In the genomic region with DNA sequence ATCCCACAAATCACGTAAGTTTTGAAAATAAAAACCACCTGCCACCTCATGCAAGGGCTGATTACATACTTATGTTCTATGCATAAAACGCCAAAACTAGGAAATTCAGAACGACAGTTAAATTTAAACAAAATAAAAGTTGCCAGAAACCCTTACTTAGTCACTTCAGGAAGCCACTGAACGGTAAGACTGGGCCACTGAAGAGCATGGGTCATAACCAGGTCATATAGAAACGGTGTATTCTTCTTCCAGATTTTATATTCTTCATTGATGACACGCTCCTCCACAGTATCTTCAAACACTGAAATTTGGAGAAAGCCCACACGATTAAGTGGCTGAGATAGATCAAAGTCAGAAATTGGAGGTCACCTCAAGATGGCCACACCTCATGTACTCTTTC, we compare ENCODE assay signal across 8 cellular contexts. TPM values are rescaled to one million over a fixed set of nuclear protein-coding genes. Genes with fewer than 3 reads are reported as not detected.
DNase-seq lines count a peak whose midpoint lies in the region; ATAC-seq and TF ChIP-seq lines count a peak whose summit lies in the region.

No MANE protein-coding gene starts in this region.

- peaks cover 4% of the 10 kb centered on the region for H3K27me3 Mint-ChIP-seq in CD4-positive, CD25-positive, alpha-beta regulatory T cell
- no peaks in the 10 kb centered on the region for H3K27me3 Mint-ChIP-seq in effector memory CD8-positive, alpha-beta T cell

- H2BK5ac ChIP-seq in neuronal stem cell (ENCODE audit: low read length), result no peak overlapping the region

- no peaks in the 10 kb centered on the region for H3K9me3 ChIP-seq in CD4-positive, CD25-positive, alpha-beta regulatory T cell (ENCODE audit: control insufficient read depth in 2 of 2, low read length in 2 of 2)
- H3K9me3 ChIP-seq in MM.1S (replicated peaks; ENCODE audit: insufficient read depth, low read length), result no peaks in the 10 kb centered on the region
- H3K9me3 ChIP-seq in neuronal stem cell (replicated peaks in 1 of 2; ENCODE audit: control insufficient read depth in 2 of 2, insufficient read depth in 1 of 2, low read depth in 1 of 2, low read length in 2 of 2), result no peaks in the 10 kb centered on the region

- H3K79me2 ChIP-seq in MM.1S (ENCODE audit: low read length), result peaks cover 54% of the 10 kb centered on the region

- H3K18ac ChIP-seq in neuronal stem cell (ENCODE audit: low read length), result no peak overlapping the region

- ATAC-seq in CD4-positive, CD25-positive, alpha-beta regulatory T cell (ENCODE audit: low read depth in 2 of 2), result no peak
- no peak for ATAC-seq in effector memory CD8-positive, alpha-beta T cell (replicated peaks)

- no peak overlapping the region for H4K8ac ChIP-seq in neuronal stem cell (ENCODE audit: low read depth, low read length)

- no peaks in the 10 kb centered on the region for H3K79me1 ChIP-seq in neuronal stem cell (ENCODE audit: low read depth, low read length)

- no peak overlapping the region for H3K23ac ChIP-seq in neuronal stem cell (ENCODE audit: low read depth, low read length, poor library complexity)

- H3K27me3 ChIP-seq in CD4-positive, CD25-positive, alpha-beta regulatory T cell (ENCODE audit: control insufficient read depth, insufficient read depth, low read length), result no peaks in the 10 kb centered on the region
- H3K27me3 ChIP-seq in MM.1S (replicated peaks; ENCODE audit: insufficient read depth, low read length) (no peaks in the 10 kb centered on the region), neuronal stem cell (ENCODE audit: control insufficient read depth in 3 of 3, insufficient read depth in 3 of 3, low read depth in 1 of 3, low read length in 3 of 3) (peaks cover 0 to 31% (median 0%) of the 10 kb centered on the region in 3 experiments)

- no peaks in the 10 kb centered on the region for H3K36me3 ChIP-seq in CD4-positive, CD25-positive, alpha-beta regulatory T cell (ENCODE audit: control insufficient read depth, insufficient read depth, low read length)
- H3K36me3 ChIP-seq in MM.1S (replicated peaks; ENCODE audit: insufficient read depth, low read length), result no peaks in the 10 kb centered on the region
- H3K36me3 ChIP-seq in neuronal stem cell (replicated peaks in 1 of 2; ENCODE audit: control insufficient read depth in 2 of 2, insufficient read depth in 2 of 2, low read length in 2 of 2), result peaks cover 3 to 46% of the 10 kb centered on the region in 2 donors

- peaks cover 4% of the 10 kb centered on the region for H3K36me3 Mint-ChIP-seq in CD4-positive, CD25-positive, alpha-beta regulatory T cell
- peaks cover 13% of the 10 kb centered on the region for H3K36me3 Mint-ChIP-seq in effector memory CD8-positive, alpha-beta T cell (ENCODE audit: insufficient read depth)

- DNase-seq in CD4-positive, CD25-positive, alpha-beta regulatory T cell, result peak in 1 of 3 donors; percentile 24
- DNase-seq in MM.1S, result no peak
- DNase-seq in effector memory CD8-positive, alpha-beta T cell, result no peak
- DNase-seq in neuronal stem cell (ENCODE audit: low spot score), result no peak
- no peak for DNase-seq in NCI-H446 (lab: John Stamatoyannopoulos, UW)
- DNase-seq in LoVo (ENCODE audit: low spot score), result no peak
- no peak for DNase-seq in glomerular visceral epithelial cell (ENCODE audit: extremely low spot score)
- DNase-seq in NCI-H524 treated with DMSO at 0.1 percent for 48 hours (lab: John Stamatoyannopoulos, UW), result no peak

- WGBS in neuronal stem cell (ENCODE audit: extremely low coverage in 2 of 2, insufficient read length in 2 of 2, insufficient replicate concordance in 1 of 2), 2 donors, result no CpG with 5 or more reads among the region's 7 CpGs

- H3K9me2 ChIP-seq in MM.1S (replicated peaks; ENCODE audit: insufficient read depth, low read length), result no peaks in the 10 kb centered on the region

- H3K4ac ChIP-seq in neuronal stem cell (ENCODE audit: low read length), result no peak overlapping the region

- H3K9ac ChIP-seq in MM.1S (ENCODE audit: low read length) (peak overlapping the region; percentile 75), neuronal stem cell (ENCODE audit: low read depth, low read length, poor library complexity) (no peak overlapping the region)

- no peaks in the 10 kb centered on the region for H3K9me3 Mint-ChIP-seq in CD4-positive, CD25-positive, alpha-beta regulatory T cell
- H3K9me3 Mint-ChIP-seq in effector memory CD8-positive, alpha-beta T cell, result no peaks in the 10 kb centered on the region

- peak overlapping the region; percentile 92 for H3K4me3 ChIP-seq in CD4-positive, CD25-positive, alpha-beta regulatory T cell (ENCODE audit: low read depth, low read length)
- peak overlapping the region; percentile 70 for H3K4me3 ChIP-seq in MM.1S (ENCODE audit: low read length)
- H3K4me3 ChIP-seq in neuronal stem cell (ENCODE audit: low read length in 2 of 2), result peak overlapping the region; percentile 97

- H2BK12ac ChIP-seq in neuronal stem cell (ENCODE audit: low read length), result no peak overlapping the region

- H2BK15ac ChIP-seq in neuronal stem cell (ENCODE audit: low read length), result no peak overlapping the region

- H3K4me1 Mint-ChIP-seq in CD4-positive, CD25-positive, alpha-beta regulatory T cell, result peaks cover 14 to 52% (median 22%) of the 10 kb centered on the region in 4 donors
- peaks cover 13 to 22% of the 10 kb centered on the region in 2 donors for H3K4me1 Mint-ChIP-seq in effector memory CD8-positive, alpha-beta T cell (ENCODE audit: low read depth in 2 of 2)

- TF ChIP-seq CTCF in MM.1S (IDR thresholded peaks at IDR 0.05; ENCODE audit: low read length), result no peak

- H4K20me1 ChIP-seq in MM.1S (ENCODE audit: insufficient read depth, low read length), result peaks cover 17% of the 10 kb centered on the region

- H3K27ac Mint-ChIP-seq in CD4-positive, CD25-positive, alpha-beta regulatory T cell, result peak overlapping the region; percentile 91 to 96 (median 92)
- H3K27ac Mint-ChIP-seq in effector memory CD8-positive, alpha-beta T cell, result peak overlapping the region; percentile 62 to 87

- no peak overlapping the region for H2BK120ac ChIP-seq in neuronal stem cell (ENCODE audit: low read depth, low read length)

- no peak overlapping the region for H3K14ac ChIP-seq in neuronal stem cell (ENCODE audit: low read length)

- no peak overlapping the region for H4K91ac ChIP-seq in neuronal stem cell (ENCODE audit: low read depth, low read length, poor library complexity)

- no peak overlapping the region for H2AK5ac ChIP-seq in neuronal stem cell (ENCODE audit: low read depth, low read length)

- H2AFZ ChIP-seq in MM.1S (ENCODE audit: low read length), result no peak overlapping the region
- H2AFZ ChIP-seq in neuronal stem cell (ENCODE audit: low read length), result no peak overlapping the region

- H3K4me2 ChIP-seq in MM.1S (ENCODE audit: low read depth, low read length) (peak overlapping the region; percentile 75), neuronal stem cell (ENCODE audit: insufficient read depth, low read length, poor library complexity, severe bottlenecking) (peak overlapping the region; percentile 62)

- H3K27ac ChIP-seq in CD4-positive, CD25-positive, alpha-beta regulatory T cell (ENCODE audit: insufficient read depth, low read length, poor library complexity, severe bottlenecking), result peak overlapping the region; percentile 92
- H3K27ac ChIP-seq in MM.1S (ENCODE audit: low read length) (peak overlapping the region; percentile 45; the same call in 1 of the 2 replicates), neuronal stem cell (replicated peaks; ENCODE audit: low read length) (no peak overlapping the region)

- H3F3A ChIP-seq in MM.1S (ENCODE audit: insufficient read depth, low read length), result no peaks in the 10 kb centered on the region

- peaks cover 33% of the 10 kb centered on the region for H3K4me1 ChIP-seq in CD4-positive, CD25-positive, alpha-beta regulatory T cell (ENCODE audit: control insufficient read depth, insufficient read depth, low read length, poor library complexity, severe bottlenecking)
- H3K4me1 ChIP-seq in MM.1S (ENCODE audit: low read length) (peaks cover 5% of the 10 kb centered on the region; the same call in 1 of the 2 replicates), neuronal stem cell (ENCODE audit: control insufficient read depth in 2 of 2, insufficient read depth in 1 of 2, low read depth in 1 of 2, low read length in 2 of 2) (no peaks in the 10 kb centered on the region)

- peak overlapping the region; percentile 91 to 96 (median 92) for H3K4me3 Mint-ChIP-seq in CD4-positive, CD25-positive, alpha-beta regulatory T cell
- H3K4me3 Mint-ChIP-seq in effector memory CD8-positive, alpha-beta T cell, result peak overlapping the region; percentile 79 to 87

RNA-seq across cellular contexts. Expression of a gene that starts 1.2 kb away (rescaled TPM):
- 120 TPM for total RNA-seq in CD4-positive, CD25-positive, alpha-beta regulatory T cell
- 100 to 1,000 TPM; 133 to 150 (median 143) TPM for polyA plus RNA-seq in CD4-positive, CD25-positive, alpha-beta regulatory T cell
- 200 TPM for polyA plus RNA-seq in neuronal stem cell (2013, experiment 1 of 2)
- 200 TPM for polyA plus RNA-seq in neuronal stem cell (2013, experiment 2 of 2)
